In genomic region chr3:113746069-113746954, GRCh38 we compare ENCODE assay signal across 1 cellular context.
A peak's percentile ranks its signal among the peaks of the same experiment; 100 is the strongest.
TF ChIP-seq lines count a peak whose summit lies in the region.

NAA50 (minus strand) TSS chr3:113746249; CDS start chr3:113745949, 300 bp downstream.

TF ChIP-seq in HepG2, 621 proteins besides CTCF, POLR2A, EP300 and RAD21 (continued from another document and continues in another):
- TF ChIP-seq ZNF609 (CRISPR knock-in tag; IDR thresholded peaks at IDR 0.05; ENCODE audit: borderline replicate concordance) (no peak), SATB2 (CRISPR knock-in tag; IDR thresholded peaks at IDR 0.05) (no peak), HDAC2 (CRISPR knock-in tag; IDR thresholded peaks at IDR 0.05) (peak; percentile 9; the same call in 1 of the 2 replicates), ZNF780A (CRISPR knock-in tag; IDR thresholded peaks at IDR 0.05) (peak; percentile 60; the same call in 1 of the 2 replicates), HNF1B (CRISPR knock-in tag; IDR thresholded peaks at IDR 0.05) (peak; percentile 48; the same call in 1 of the 2 replicates), ZFY (CRISPR knock-in tag; IDR thresholded peaks at IDR 0.05) (peak; percentile 84), ZKSCAN1 (IDR thresholded peaks at IDR 0.05; ENCODE audit: low read length) (no peak), IRF2 (CRISPR knock-in tag; IDR thresholded peaks at IDR 0.05) (no peak), ZNF234 (CRISPR knock-in tag; conservative IDR thresholded peaks at IDR 0.05) (no peak), ZNF839 (CRISPR knock-in tag; IDR thresholded peaks at IDR 0.05; ENCODE audit: borderline replicate concordance) (0 out of 2 replicates have a peak, but pooled peaks have one; percentile 67), HMGXB3 (CRISPR knock-in tag; IDR thresholded peaks at IDR 0.05; ENCODE audit: borderline replicate concordance) (peak; percentile 10; the same call in 1 of the 2 replicates), TIGD3 (CRISPR knock-in tag; IDR thresholded peaks at IDR 0.05; ENCODE audit: borderline replicate concordance) (no peak), ZBTB7B (CRISPR knock-in tag; IDR thresholded peaks at IDR 0.05) (no peak), NFE2L1 (CRISPR knock-in tag; IDR thresholded peaks at IDR 0.05; ENCODE audit: borderline replicate concordance) (no peak), MLXIP (CRISPR knock-in tag; IDR thresholded peaks at IDR 0.05; ENCODE audit: borderline replicate concordance) (no peak), ZHX1 (CRISPR knock-in tag; IDR thresholded peaks at IDR 0.05; ENCODE audit: low read depth) (peak; percentile 61), ZBTB1 (CRISPR knock-in tag; IDR thresholded peaks at IDR 0.05; ENCODE audit: borderline replicate concordance) (no peak), ZNF136 (CRISPR knock-in tag; IDR thresholded peaks at IDR 0.05; ENCODE audit: low read depth) (no peak; the same call in 1 of the 2 replicates), KAT8 (CRISPR knock-in tag; IDR thresholded peaks at IDR 0.05) (peak; percentile 88), TBP (CRISPR knock-in tag; IDR thresholded peaks at IDR 0.05) (no peak), NFKB2 (CRISPR knock-in tag; IDR thresholded peaks at IDR 0.05; ENCODE audit: borderline replicate concordance) (no peak), ZSCAN12 (CRISPR knock-in tag; IDR thresholded peaks at IDR 0.05) (0 out of 2 replicates have a peak, but pooled peaks have one; percentile 17), ZNF576 (CRISPR knock-in tag; IDR thresholded peaks at IDR 0.05) (no peak), ZNF260 (CRISPR knock-in tag; IDR thresholded peaks at IDR 0.05; ENCODE audit: borderline replicate concordance, low read depth) (no peak), ZNF549 (CRISPR knock-in tag; IDR thresholded peaks at IDR 0.05) (no peak), ZC3H4 (CRISPR knock-in tag; IDR thresholded peaks at IDR 0.05; ENCODE audit: borderline replicate concordance) (no peak), HNF1A (IDR thresholded peaks at IDR 0.05; ENCODE audit: low read depth) (no peak; the same call in 1 of the 2 replicates), HNF1A (CRISPR knock-in tag; IDR thresholded peaks at IDR 0.05; ENCODE audit: borderline replicate concordance) (0 out of 2 replicates have a peak, but pooled peaks have one; percentile 24), RBM39 (IDR thresholded peaks at IDR 0.05; ENCODE audit: low read depth, low read length, poor library complexity, severe bottlenecking) (peak; percentile 47), ZNF841 (CRISPR knock-in tag; IDR thresholded peaks at IDR 0.05; ENCODE audit: borderline replicate concordance) (no peak; the same call in 1 of the 2 replicates)
